22 cellular contexts compared by ENCODE assay signal in genomic region chr2:216003876-216004275, GRCh38. TPM values are rescaled to one million over a fixed set of nuclear protein-coding genes. Genes with fewer than 3 reads are reported as not detected.
DNase-seq lines count a peak whose midpoint lies in the region; ATAC-seq and TF ChIP-seq lines count a peak whose summit lies in the region.
"Had no signal": no experiment of that assay in that cellular context is flagged by ENCODE, and none has a peak within 500 bp of the region (broad histone marks: within the 10 kb centered on the region; RNA-seq: fewer than 3 reads in every experiment).

No MANE protein-coding gene starts in this region.

- TF ChIP-seq POLR2A in gastrocnemius medialis (IDR thresholded peaks at IDR 0.05), result no peak

- peaks cover 4% of the 10 kb centered on the region for H3K36me3 Mint-ChIP-seq in activated CD4-positive, alpha-beta T cell treated with anti-CD3 and anti-CD28 coated beads, Interleukin-2, amount 10 ng/mL, durations not matched to agents 7 days and 5 days (ENCODE audit: low read depth)
- H3K36me3 Mint-ChIP-seq in CD8-positive, alpha-beta memory T cell, result peaks cover 0 to 3% (median 1%) of the 10 kb centered on the region in 3 donors
- no peaks in the 10 kb centered on the region for H3K36me3 Mint-ChIP-seq in naive B cell

- peaks cover 31% of the 10 kb centered on the region for H3K4me1 ChIP-seq in CD8-positive, alpha-beta memory T cell (ENCODE audit: insufficient read depth, low read length)
- no peaks in the 10 kb centered on the region for H3K4me1 ChIP-seq in gastrocnemius medialis
- H3K4me1 ChIP-seq: prostate gland had no signal

- in situ Hi-C loops in gastrocnemius medialis (cut with MboI; ENCODE audit: low sequenced_read_pairs in 4 of 4), result no loop called here

- intact Hi-C loops in gastrocnemius medialis (cut with DNase I; ENCODE audit: low total_unique reads), result no loop called here

- POLR2A ChIA-PET in activated CD4-positive, alpha-beta T cell treated with anti-CD3 and anti-CD28 coated beads, Interleukin-2, amount 10 ng/mL, durations not matched to agents 7 days and 5 days (lab: Charles Lee), result no interaction called here
- POLR2A ChIA-PET in CD8-positive, alpha-beta memory T cell (lab: Charles Lee), result no interaction called here

- no peaks in the 10 kb centered on the region for H3K9me3 ChIP-seq in CD8-positive, alpha-beta memory T cell (ENCODE audit: low read length)
- no peaks in the 10 kb centered on the region for H3K9me3 ChIP-seq in gastrocnemius medialis
- H3K9me3 ChIP-seq: prostate gland, transverse colon had no signal

- CTCF ChIA-PET in activated CD4-positive, alpha-beta T cell treated with anti-CD3 and anti-CD28 coated beads, Interleukin-2, amount 10 ng/mL, durations not matched to agents 7 days and 5 days (lab: Charles Lee), result interaction anchor here (1.0 kb wide), 1 partner anchor 13 kb away, joined by 3 read pairs; no protein-coding TSS in a partner anchor
- CTCF ChIA-PET in CD8-positive, alpha-beta memory T cell (lab: Charles Lee), result interaction anchor here (2.8 kb wide), 1 partner anchor 12 kb away, joined by 29 read pairs; the partner anchor contains the start of gene MREG

- ATAC-seq in naive B cell (ENCODE audit: low read depth in 2 of 2) (no peak), GM21529 (IDR thresholded peaks at IDR 0.05; ENCODE audit: unreplicated experiment) (no peak), gastrocnemius medialis (no peak)
- ATAC-seq: left colon had no signal

- no peaks in the 10 kb centered on the region for H3K36me3 ChIP-seq in CD8-positive, alpha-beta memory T cell (ENCODE audit: insufficient read depth, low read length)
- no peaks in the 10 kb centered on the region for H3K36me3 ChIP-seq in gastrocnemius medialis
- H3K36me3 ChIP-seq: prostate gland, transverse colon had no signal

- no peak for DNase-seq in activated CD4-positive, alpha-beta T cell treated with anti-CD3 and anti-CD28 coated beads, Interleukin-2, amount 10 ng/mL, durations not matched to agents 7 days and 5 days
- no peak for DNase-seq in activated CD4-positive, alpha-beta T cell treated with anti-CD3 and anti-CD28 coated beads for 48 hours
- DNase-seq in CD8-positive, alpha-beta memory T cell, result no peak
- DNase-seq in naive B cell (no peak), gastrocnemius medialis (no peak), ureter (ENCODE audit: low spot score) (no peak)
- DNase-seq: activated CD8-positive, alpha-beta memory T cell treated with anti-CD3 and anti-CD28 coated beads, Interleukin-2, amount 50 U/mL, for 48 hours; activated naive CD4-positive, alpha-beta T cell treated with anti-CD3 and anti-CD28 coated beads, Interleukin-2, amount 10 ng/mL, durations not matched to agents 7 days and 5 days; EL; head of caudate nucleus; left colon; midbrain; NCI-H1105 treated with DMSO at 0.1 percent for 48 hours; NCI-H2081 treated with DMSO at 0.1 percent for 48 hours; NCI-H446; stimulated activated CD4-positive, alpha-beta T cell treated with anti-CD3 and anti-CD28 coated beads, Interleukin-1b, Interleukin-23, amount 100 ng/mL, for 48 hours; stimulated activated naive CD4-positive, alpha-beta T cell treated with Interleukin-2 at 50 U/mL for 16 hours; transverse colon had no signal

- no peak overlapping the region for H3K4me3 ChIP-seq in CD8-positive, alpha-beta memory T cell (ENCODE audit: low read length)
- H3K4me3 ChIP-seq in gastrocnemius medialis, result no peak overlapping the region
- H3K4me3 ChIP-seq: prostate gland, transverse colon had no signal

- H3K27me3 ChIP-seq in CD8-positive, alpha-beta memory T cell (ENCODE audit: insufficient read depth, low read length, poor library complexity, severe bottlenecking), result no peaks in the 10 kb centered on the region
- H3K27me3 ChIP-seq in gastrocnemius medialis, result no peaks in the 10 kb centered on the region
- H3K27me3 ChIP-seq: transverse colon had no signal

- TF ChIP-seq CTCF in gastrocnemius medialis (IDR thresholded peaks at IDR 0.05 in 4 of 5, conservative IDR thresholded peaks at IDR 0.05 in 1 of 5), result no peak

- no peak overlapping the region for H3K27ac ChIP-seq in CD8-positive, alpha-beta memory T cell (ENCODE audit: low read depth, low read length)
- H3K27ac ChIP-seq in angular gyrus (ENCODE audit: low read depth, low read length) (peak overlapping the region; percentile 1), gastrocnemius medialis (no peak overlapping the region)
- H3K27ac ChIP-seq: prostate gland, transverse colon had no signal

- peaks cover 50% of the 10 kb centered on the region for H3K4me1 Mint-ChIP-seq in activated CD4-positive, alpha-beta T cell treated with anti-CD3 and anti-CD28 coated beads, Interleukin-2, amount 10 ng/mL, durations not matched to agents 7 days and 5 days
- H3K4me1 Mint-ChIP-seq in CD8-positive, alpha-beta memory T cell, result peaks cover 43 to 60% (median 46%) of the 10 kb centered on the region in 3 donors
- peaks cover 33 to 54% (median 35%) of the 10 kb centered on the region in 3 donors for H3K4me1 Mint-ChIP-seq in naive B cell

- no peaks in the 10 kb centered on the region for H3K27me3 Mint-ChIP-seq in activated CD4-positive, alpha-beta T cell treated with anti-CD3 and anti-CD28 coated beads, Interleukin-2, amount 10 ng/mL, durations not matched to agents 7 days and 5 days
- H3K27me3 Mint-ChIP-seq in CD8-positive, alpha-beta memory T cell, result no peaks in the 10 kb centered on the region
- H3K27me3 Mint-ChIP-seq in naive B cell, result no peaks in the 10 kb centered on the region
- H3K27me3 Mint-ChIP-seq: activated naive CD4-positive, alpha-beta T cell treated with anti-CD3 and anti-CD28 coated beads, Interleukin-2, amount 10 ng/mL, durations not matched to agents 7 days and 5 days; B cell had no signal

- H3K9me3 Mint-ChIP-seq in activated CD4-positive, alpha-beta T cell treated with anti-CD3 and anti-CD28 coated beads, Interleukin-2, amount 10 ng/mL, durations not matched to agents 7 days and 5 days, result no peaks in the 10 kb centered on the region
- H3K9me3 Mint-ChIP-seq in CD8-positive, alpha-beta memory T cell, result no peaks in the 10 kb centered on the region
- no peaks in the 10 kb centered on the region for H3K9me3 Mint-ChIP-seq in naive B cell
- H3K9me3 Mint-ChIP-seq: activated naive CD4-positive, alpha-beta T cell treated with anti-CD3 and anti-CD28 coated beads, Interleukin-2, amount 10 ng/mL, durations not matched to agents 7 days and 5 days had no signal

- H3K4me3 Mint-ChIP-seq in activated CD4-positive, alpha-beta T cell treated with anti-CD3 and anti-CD28 coated beads, Interleukin-2, amount 10 ng/mL, durations not matched to agents 7 days and 5 days, result no peak overlapping the region
- H3K4me3 Mint-ChIP-seq in CD8-positive, alpha-beta memory T cell, result peak overlapping the region in 3 of 7 donors; percentile 49 to 76 (median 53)
- no peak overlapping the region for H3K4me3 Mint-ChIP-seq in naive B cell
- H3K4me3 Mint-ChIP-seq: activated naive CD4-positive, alpha-beta T cell treated with anti-CD3 and anti-CD28 coated beads, Interleukin-2, amount 10 ng/mL, durations not matched to agents 7 days and 5 days had no signal

- peak overlapping the region; percentile 37 for H3K27ac Mint-ChIP-seq in activated CD4-positive, alpha-beta T cell treated with anti-CD3 and anti-CD28 coated beads, Interleukin-2, amount 10 ng/mL, durations not matched to agents 7 days and 5 days
- peak overlapping the region in 7 of 8 donors; percentile 3 to 97 (median 79) for H3K27ac Mint-ChIP-seq in CD8-positive, alpha-beta memory T cell
- peak overlapping the region; percentile 30 to 95 (median 78) for H3K27ac Mint-ChIP-seq in naive B cell
- H3K27ac Mint-ChIP-seq: activated naive CD4-positive, alpha-beta T cell treated with anti-CD3 and anti-CD28 coated beads, Interleukin-2, amount 10 ng/mL, durations not matched to agents 7 days and 5 days had no signal

RNA-seq across cellular contexts. Expression of gene MREG, which starts 9.5 kb away (rescaled TPM):
- total RNA-seq in activated CD4-positive, alpha-beta T cell treated with anti-CD3 and anti-CD28 coated beads, Interleukin-2, amount 10 ng/mL, durations not matched to agents 7 days and 5 days, result 1 to 10 TPM; 9.0 to 9.6 TPM
- 10 to 100 TPM; 25.4 to 26.2 TPM for total RNA-seq in CD8-positive, alpha-beta memory T cell
- polyA plus RNA-seq in CD8-positive, alpha-beta memory T cell, result 3.9 TPM
- 1 to 10 TPM in 4 of 6 donors, under 1 TPM in 1, not detected in 1; 0.95 to 3.1 (median 2.3) TPM for polyA plus RNA-seq in naive B cell (ENCODE audit: low read depth in 6 of 6)
- total RNA-seq in gastrocnemius medialis (under 1 TPM in 2 of 4 donors, not detected in 2; 0.36 to 0.40 TPM), ureter (13.8 TPM)

Comparison
In these comparisons a context has a peak if more than half of its experiments do, and no peak if none do; other contexts are left out.
1. RNA of gene MREG, which starts 9.5 kb away (total RNA-seq): 25.4 to 26.2 TPM in CD8-positive, alpha-beta memory T cell, 13.8 TPM in ureter (single experiment) and 9.0 to 9.6 TPM in activated CD4-positive, alpha-beta T cell treated with anti-CD3 and anti-CD28 coated beads, Interleukin-2, amount 10 ng/mL, durations not matched to agents 7 days and 5 days; 0.36 to 0.40 TPM in gastrocnemius medialis; every median in the first group is over 4 times any median in the second.
2. Peak in every context shown above with its lines, with median percentiles within 50 percentile points of each other: H3K27ac Mint-ChIP-seq.